18 cellular contexts compared by ENCODE assay signal in the genomic region with DNA sequence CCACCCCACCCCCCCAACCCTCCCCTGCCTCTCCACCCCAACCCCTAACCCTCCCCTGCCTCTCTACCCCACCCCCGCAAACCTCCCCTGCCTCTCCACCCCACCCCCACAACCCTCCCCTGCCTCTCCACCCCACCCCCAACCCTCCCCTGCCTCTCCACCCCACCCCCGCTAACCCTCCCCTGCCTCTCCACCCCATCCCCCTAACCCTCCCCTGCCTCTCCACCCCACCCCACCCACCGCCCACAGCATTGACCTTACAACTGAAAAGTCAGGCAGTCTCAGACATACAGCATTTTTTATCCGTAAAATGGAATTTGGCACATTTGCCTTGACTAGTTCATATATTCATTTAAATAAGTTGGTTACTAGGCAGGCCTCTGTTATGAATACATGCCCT. TPM values are rescaled to one million over a fixed set of nuclear protein-coding genes. Genes with fewer than 3 reads are reported as not detected.
A peak's percentile ranks its signal among the peaks of the same experiment; 100 is the strongest.
DNase-seq lines count a peak whose midpoint lies in the region; ATAC-seq, FAIRE-seq and TF ChIP-seq lines count a peak whose summit lies in the region.
"Had no signal": no experiment of that assay in that cellular context is flagged by ENCODE, and none has a peak within 500 bp of the region (broad histone marks: within the 10 kb centered on the region; RNA-seq: fewer than 3 reads in every experiment).

No MANE protein-coding gene starts in this region.

- TF ChIP-seq CTCF in astrocyte (IDR thresholded peaks at IDR 0.05; ENCODE audit: insufficient read depth, low read depth, low read length) (no peak), choroid plexus epithelial cell (conservative IDR thresholded peaks at IDR 0.05; ENCODE audit: low read depth, low read length) (no peak), stomach (IDR thresholded peaks at IDR 0.05) (no peak)

- DNase-seq in H7 (peak; percentile 72), astrocyte (ENCODE audit: low read depth) (no peak), choroid plexus epithelial cell (ENCODE audit: low read depth) (peak; percentile 54), stomach (no peak), NCI-H748 treated with DMSO at 0.1 percent for 48 hours (lab: John Stamatoyannopoulos, UW) (no peak)
- DNase-seq: C1 segment of cervical spinal cord; Calu3; CD4-positive, alpha-beta memory T cell; COR-L47; DMS53; DMS79 treated with DMSO at 0.1 percent for 48 hours; GF-D8; H9 had no signal

- no peak for ATAC-seq in activated CD4-positive, CD25-positive, alpha-beta regulatory T cell treated with anti-CD3 and anti-CD28 coated beads, Interleukin-2, amount 50 U/mL, for 24 hours
- ATAC-seq: HCT116 had no signal

- H3K27me3 ChIP-seq in H7 (ENCODE audit: control insufficient read depth, insufficient read depth, low read length) = no peaks in the 10 kb centered on the region
- no peaks in the 10 kb centered on the region for H3K27me3 ChIP-seq in astrocyte (ENCODE audit: insufficient read depth, low read length)
- no peaks in the 10 kb centered on the region for H3K27me3 ChIP-seq in stomach

- no peak for TF ChIP-seq POLR2A in stomach (IDR thresholded peaks at IDR 0.05)

- no peak overlapping the region for H2AFZ ChIP-seq in astrocyte (ENCODE audit: low read depth, low read length)

- no peak overlapping the region for H3K4me3 Mint-ChIP-seq in astrocyte (ENCODE audit: unreplicated experiment)
- H3K4me3 Mint-ChIP-seq: CD4-positive, alpha-beta memory T cell; H9 had no signal

- no peaks in the 10 kb centered on the region for H3K36me3 Mint-ChIP-seq in astrocyte (ENCODE audit: low read depth, unreplicated experiment)
- H3K36me3 Mint-ChIP-seq: CD4-positive, alpha-beta memory T cell had no signal

- H3K9ac ChIP-seq in astrocyte (ENCODE audit: low read length) = no peak overlapping the region

- no peak for TF ChIP-seq EP300 in stomach (IDR thresholded peaks at IDR 0.05)

- no peak overlapping the region for H3K4me2 ChIP-seq in astrocyte (ENCODE audit: low read length)

- WGBS in stomach, 5 donors = 78 to 96% (median 89%) methylated on average over 3 to 4 of the region's 4 CpGs

- H3K9me3 ChIP-seq in astrocyte (ENCODE audit: insufficient read depth, low read depth, low read length) (no peaks in the 10 kb centered on the region), stomach (no peaks in the 10 kb centered on the region)

- H3K4me1 Mint-ChIP-seq in astrocyte (ENCODE audit: low read depth, unreplicated experiment) = peaks cover 32% of the 10 kb centered on the region
- H3K4me1 Mint-ChIP-seq: CD4-positive, alpha-beta memory T cell had no signal

- H3K4me1 ChIP-seq in astrocyte (ENCODE audit: insufficient read depth, low read length) (peaks cover 9% of the 10 kb centered on the region), stomach (peaks cover 7 to 17% (median 10%) of the 10 kb centered on the region in 4 donors)

- H3K27ac Mint-ChIP-seq in astrocyte (ENCODE audit: unreplicated experiment) = peak overlapping the region; percentile 72
- H3K27ac Mint-ChIP-seq: H9 had no signal

- H3K79me2 ChIP-seq in astrocyte (ENCODE audit: insufficient read depth, low read length) = no peaks in the 10 kb centered on the region

- H3K36me3 ChIP-seq in H7 (replicated peaks; ENCODE audit: control insufficient read depth, insufficient read depth, low read length) (no peaks in the 10 kb centered on the region), astrocyte (ENCODE audit: insufficient read depth, low read length) (no peaks in the 10 kb centered on the region), stomach (no peaks in the 10 kb centered on the region)

- no peaks in the 10 kb centered on the region for H3K27me3 Mint-ChIP-seq in astrocyte (ENCODE audit: low read depth, unreplicated experiment)

- H3K4me3 ChIP-seq in H7 (ENCODE audit: insufficient read depth, low read depth, low read length) (no peak overlapping the region), astrocyte (ENCODE audit: insufficient read depth, low read depth, low read length) (no peak overlapping the region), choroid plexus epithelial cell (ENCODE audit: low read depth, low read length) (no peak overlapping the region), stomach (no peak overlapping the region)

- FAIRE-seq in astrocyte (lab: Jason Lieb, UNC) = no peak
- FAIRE-seq: GM12891, GM18507, H1 had no signal

- intact Hi-C loops in stomach (cut with DNase I; ENCODE audit: low total_unique reads) = no loop called here

- no peaks in the 10 kb centered on the region for H4K20me1 ChIP-seq in astrocyte (ENCODE audit: insufficient read depth, low read length)

- no peaks in the 10 kb centered on the region for H3K9me3 Mint-ChIP-seq in astrocyte (ENCODE audit: unreplicated experiment)
- H3K9me3 Mint-ChIP-seq: CD4-positive, alpha-beta memory T cell; H9 had no signal

- H3K27ac ChIP-seq in astrocyte (ENCODE audit: low read depth, low read length) (no peak overlapping the region), stomach (no peak overlapping the region)

RNA-seq across cellular contexts. Expression of gene ACTN1, which starts 38.6 kb away (rescaled TPM):
- 161 and 169 TPM in 2 replicates for total RNA-seq in H7 (2014; rRNA removed; shearing (Covaris generic))
- total RNA-seq in astrocyte (1,163 and 1,186 TPM in 2 replicates), stomach (100 to 1,000 TPM; 191 to 504 (median 237) TPM)
- 10 to 100 TPM; 25.7 to 87.7 (median 43.6) TPM for polyA plus RNA-seq in stomach

Comparison
In these comparisons a context has a peak if more than half of its experiments do, and no peak if none do; other contexts are left out.
1. DNase-seq: peak in H7 (single experiment) and choroid plexus epithelial cell (single experiment); none in astrocyte (single experiment), stomach (single experiment) and NCI-H748 treated with DMSO at 0.1 percent for 48 hours (single experiment).